ENCODE assay signal across 33 cellular contexts in the genomic region with DNA sequence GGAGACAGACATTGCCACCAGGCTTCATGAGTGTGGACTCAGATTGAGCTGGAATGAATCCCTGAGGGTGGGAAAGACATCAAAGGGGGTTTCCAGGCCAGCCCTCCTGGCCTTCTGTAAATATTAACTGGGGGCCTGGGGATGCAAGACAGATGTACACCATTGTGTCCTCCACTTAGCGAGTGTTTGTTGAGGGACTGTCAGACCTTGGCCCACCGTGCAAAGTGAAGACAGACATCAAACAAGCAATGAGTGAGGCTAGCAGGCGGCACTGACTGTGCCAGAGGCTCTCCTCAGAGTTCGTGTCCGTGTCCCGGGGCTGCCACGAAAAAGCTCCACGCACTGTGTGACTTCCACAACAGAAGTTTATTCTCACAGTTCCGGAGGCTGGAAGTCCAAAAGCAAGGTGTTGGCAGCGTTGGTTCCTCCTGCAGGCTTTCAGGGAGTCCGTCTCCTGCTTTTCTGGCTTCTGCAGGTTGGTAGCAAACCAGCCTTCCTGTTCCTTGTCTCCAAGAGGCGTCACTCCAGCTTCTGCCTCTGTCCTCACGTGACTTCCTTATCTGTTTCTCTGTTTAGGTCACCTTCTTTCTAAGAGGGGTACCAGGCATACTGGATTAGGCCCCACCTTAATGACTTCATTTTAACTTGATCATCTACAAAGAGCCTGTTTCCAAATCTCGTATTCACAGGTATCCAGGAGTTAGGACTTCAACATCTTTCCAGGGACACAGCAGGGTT. TPM values are rescaled to one million over a fixed set of nuclear protein-coding genes. Genes with fewer than 3 reads are reported as not detected.
"Had no signal": no experiment of that assay in that cellular context is flagged by ENCODE, and none has a peak within 500 bp of the region (broad histone marks: within the 10 kb centered on the region; RNA-seq: fewer than 3 reads in every experiment).

No MANE protein-coding gene starts in this region.

- H3K4me3 ChIP-seq: ascending aorta, cardiac muscle cell had no signal

- H3K27ac ChIP-seq: ascending aorta, cardiac muscle cell, VCaP had no signal

- FAIRE-seq: bronchial epithelial cell, TTC549 had no signal

- H3K9me3 ChIP-seq: ascending aorta had no signal

- ATAC-seq: activated CD8-positive, alpha-beta T cell treated with anti-CD3 and anti-CD28 coated beads for 36 hours; activated naive CD4-positive, alpha-beta T cell treated with anti-CD3 and anti-CD28 coated beads, Interleukin-2, amount 50 U/mL, for 72 hours; activated T-cell treated with anti-CD3 and anti-CD28 coated beads, Interleukin-2, amount 50 U/mL, for 4 hours; activated T-cell treated with anti-CD3 and anti-CD28 coated beads, Interleukin-2, amount 50 U/mL, for 72 hours; activated T-helper 17 cell treated with anti-CD3 and anti-CD28 coated beads, Interleukin-2, amount 50 U/mL, for 72 hours had no signal

- H3K4me1 ChIP-seq: ascending aorta had no signal

- H3K27me3 ChIP-seq: ascending aorta, cardiac muscle cell had no signal

- H3K36me3 ChIP-seq: ascending aorta, cardiac muscle cell had no signal

- DNase-seq: activated B cell treated with CpG ODN at 0.5 μM for 24 hours; activated CD4-positive, alpha-beta memory T cell treated with anti-CD3 and anti-CD28 coated beads for 36 hours; activated CD4-positive, alpha-beta T cell treated with anti-CD3 and anti-CD28 coated beads for 4 hours; activated CD4-positive, alpha-beta T cell treated with anti-CD3 and anti-CD28 coated beads, Interleukin-2, amount 10 ng/mL, durations not matched to agents 24 days and 14 days; activated CD4-positive, alpha-beta T cell treated with anti-CD3 and anti-CD28 coated beads, Interleukin-2, amount 50 U/mL, for 1 hour; activated CD4-positive, alpha-beta T cell treated with anti-CD3 and anti-CD28 coated beads, Interleukin-2, amount 50 U/mL, for 4 hours; activated CD4-positive, CD25-positive, alpha-beta regulatory T cell treated with anti-CD3 and anti-CD28 coated beads, Interleukin-2, amount 50 U/mL, for 72 hours; activated CD8-positive, alpha-beta memory T cell treated with anti-CD3 and anti-CD28 coated beads, Interleukin-2, amount 50 U/mL, for 4 hours; activated CD8-positive, alpha-beta T cell treated with anti-CD3 and anti-CD28 coated beads for 36 hours; activated effector memory CD4-positive, alpha-beta T cell treated with anti-CD3 and anti-CD28 coated beads, Interleukin-2, amount 50 U/mL, for 16 hours; activated gamma-delta T cell treated with Interleukin-2 at 50 U/mL for 16 hours; activated naive CD4-positive, alpha-beta T cell; activated naive CD4-positive, alpha-beta T cell treated with anti-CD3 and anti-CD28 coated beads for 36 hours; activated naive CD4-positive, alpha-beta T cell treated with anti-CD3 and anti-CD28 coated beads, Interleukin-2, amount 50 U/mL, for 16 hours; activated naive CD8-positive, alpha-beta T cell treated with anti-CD3 and anti-CD28 coated beads for 36 hours; activated T-cell treated with anti-CD3 and anti-CD28 coated beads for 4 hours; activated T-cell treated with anti-CD3 and anti-CD28 coated beads, Interleukin-2, amount 50 U/mL, for 1 hour; activated T-cell treated with anti-CD3 and anti-CD28 coated beads, Interleukin-2, amount 50 U/mL, for 4 hours; activated T-cell treated with anti-CD3 and anti-CD28 coated beads, Interleukin-2, amount 50 U/mL, for 72 hours; amygdala; anterior cingulate cortex; caudate nucleus; cerebellar nuclear complex; T-helper 1 cell; T-helper 2 cell; T-helper 9 cell had no signal

RNA-seq across cellular contexts. Expression of gene DISP3, which starts 59.1 kb away (rescaled TPM):
- total RNA-seq: ascending aorta, bronchial epithelial cell had no signal
